In genomic region chr17:47275245-47275984, GRCh38 we compare ENCODE assay signal across 9 cellular contexts. TPM values are rescaled to one million over a fixed set of nuclear protein-coding genes. Genes with fewer than 3 reads are reported as not detected.
DNase-seq lines count a peak whose midpoint lies in the region; ATAC-seq, FAIRE-seq and TF ChIP-seq lines count a peak whose summit lies in the region.
"Had no signal": no experiment of that assay in that cellular context is flagged by ENCODE, and none has a peak within 500 bp of the region (broad histone marks: within the 10 kb centered on the region; RNA-seq: fewer than 3 reads in every experiment).

No MANE protein-coding gene starts in this region.

- DNase-seq in OCI-M1 (lab: John Stamatoyannopoulos, UW) (peak; percentile 82), esophagus squamous epithelium (lab: John Stamatoyannopoulos, UW) (no peak), frontal cortex (ENCODE audit: low spot score in 2 of 2) (no peak), DMS53 (lab: John Stamatoyannopoulos, UW) (no peak)

- FAIRE-seq in frontal cortex (lab: Jason Lieb, UNC): no peak

- peak in 1 of 4 donors; percentile 23 for TF ChIP-seq POLR2A in esophagus squamous epithelium (IDR thresholded peaks at IDR 0.05)

- H3K4me3 ChIP-seq in ACC112 (ENCODE audit: low read depth, low read length): no peak overlapping the region
- H3K4me3 ChIP-seq in esophagus squamous epithelium: no peak overlapping the region
- no peak overlapping the region for H3K4me3 ChIP-seq in mucosa of stomach (ENCODE audit: low read length)

- 37 to 55% methylated on average over 9 to 13 of the region's 13 CpGs for WGBS in esophagus squamous epithelium, 2 donors

- TF ChIP-seq CTCF in esophagus squamous epithelium (IDR thresholded peaks at IDR 0.05): peak in 1 of 6 experiments; percentile 6

- no peak overlapping the region for H2AFZ ChIP-seq in ACC112 (ENCODE audit: low read length, unreplicated experiment)

- ATAC-seq in GM21723 (IDR thresholded peaks at IDR 0.05; ENCODE audit: unreplicated experiment): no peak
- no peak for ATAC-seq in GM18909 (IDR thresholded peaks at IDR 0.05; ENCODE audit: poor library complexity, unreplicated experiment)

- H3K4me1 ChIP-seq in ACC112 (ENCODE audit: control insufficient read depth, insufficient read depth, low read length, unreplicated experiment): peaks cover 56% of the 10 kb centered on the region
- H3K4me1 ChIP-seq in esophagus squamous epithelium: peaks cover 34 to 61% (median 51%) of the 10 kb centered on the region in 3 donors
- peaks cover 31% of the 10 kb centered on the region for H3K4me1 ChIP-seq in mucosa of stomach (ENCODE audit: control insufficient read depth, insufficient read depth, low read length)

- H3K27me3 ChIP-seq in ACC112 (ENCODE audit: insufficient read depth, low read length) (no peaks in the 10 kb centered on the region), esophagus squamous epithelium (no peaks in the 10 kb centered on the region), mucosa of stomach (ENCODE audit: control insufficient read depth, insufficient read depth, low read length) (no peaks in the 10 kb centered on the region)

- H3K36me3 ChIP-seq in ACC112 (ENCODE audit: insufficient read depth, low read length): no peaks in the 10 kb centered on the region
- no peaks in the 10 kb centered on the region for H3K36me3 ChIP-seq in esophagus squamous epithelium
- H3K36me3 ChIP-seq in mucosa of stomach (ENCODE audit: control insufficient read depth, insufficient read depth, low read length): no peaks in the 10 kb centered on the region

- peak overlapping the region; percentile 13 for H3K9ac ChIP-seq in mucosa of stomach (ENCODE audit: low read length)

- intact Hi-C loops in esophagus squamous epithelium (cut with DNase I): no loop called here

- no peaks in the 10 kb centered on the region for H3K79me2 ChIP-seq in ACC112 (ENCODE audit: control insufficient read depth, insufficient read depth, low read length, unreplicated experiment)

- H3K9me3 ChIP-seq in esophagus squamous epithelium (no peaks in the 10 kb centered on the region), mucosa of stomach (ENCODE audit: control insufficient read depth, low read length) (no peaks in the 10 kb centered on the region)

- peak overlapping the region; percentile 99; the same call in 1 of the 2 replicates for H3K27ac ChIP-seq in ACC112 (ENCODE audit: low read depth, low read length)
- H3K27ac ChIP-seq in esophagus squamous epithelium: peak overlapping the region; percentile 52 to 92 (median 84)
- H3K27ac ChIP-seq: HL-60 had no signal

RNA-seq across cellular contexts. Expression of gene ITGB3, which starts 21.8 kb away (rescaled TPM):
- 1 to 10 TPM in 2 of 4 donors, under 1 TPM in 2; 0.23 to 7.2 (median 2.8) TPM for total RNA-seq in esophagus squamous epithelium
- 1.2 TPM for total RNA-seq in frontal cortex

RNA-seq across cellular contexts. Expression of gene EFCAB13, which starts 48.3 kb away (rescaled TPM):
- total RNA-seq in esophagus squamous epithelium (1 to 10 TPM in 2 of 4 donors, under 1 TPM in 2; 0.31 to 6.7 (median 2.4) TPM), frontal cortex (14.3 TPM)
